14 cellular contexts compared by ENCODE assay signal in the genomic region with DNA sequence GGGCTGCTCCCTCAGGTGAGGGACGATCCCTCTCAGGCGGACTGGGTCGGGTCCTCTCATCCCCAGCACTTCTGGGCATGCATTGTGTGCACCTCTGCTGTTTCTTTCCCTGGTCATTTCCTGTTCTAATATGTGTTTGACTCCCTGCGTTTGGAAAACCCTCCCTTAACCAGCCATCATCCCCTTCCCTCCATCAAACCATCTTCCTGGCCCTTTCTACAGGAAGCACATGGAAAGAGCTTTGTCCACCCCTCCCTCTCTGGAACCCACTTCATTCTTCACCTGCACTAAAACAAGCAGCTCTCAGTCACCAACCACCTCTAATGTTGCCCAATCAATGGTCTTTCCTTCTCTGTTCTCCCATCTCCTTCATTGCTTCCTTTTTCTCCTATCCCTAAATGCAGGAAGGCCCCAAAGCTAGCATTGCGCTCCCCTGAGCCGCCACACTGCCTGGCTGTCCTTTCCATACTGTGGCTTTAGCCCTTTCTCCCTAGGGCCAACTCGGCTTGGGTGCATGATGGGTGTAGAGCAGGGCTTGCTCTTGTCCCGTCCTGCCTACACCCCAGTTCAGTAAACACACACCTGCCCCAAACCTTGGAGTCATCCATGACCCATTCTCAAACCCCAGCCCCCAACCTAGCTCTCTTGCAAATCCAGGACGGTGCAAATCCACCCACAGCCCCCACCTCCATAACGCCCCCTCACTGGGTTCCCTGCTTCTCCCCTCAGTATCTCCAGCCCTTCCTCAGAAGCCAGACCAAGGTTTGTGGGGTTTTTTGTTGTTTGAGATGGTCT. TPM values are rescaled to one million over a fixed set of nuclear protein-coding genes. Genes with fewer than 3 reads are reported as not detected.
DNase-seq lines count a peak whose midpoint lies in the region; ATAC-seq, FAIRE-seq and TF ChIP-seq lines count a peak whose summit lies in the region.
"Had no signal": no experiment of that assay in that cellular context is flagged by ENCODE, and none has a peak within 500 bp of the region (broad histone marks: within the 10 kb centered on the region; RNA-seq: fewer than 3 reads in every experiment).

No MANE protein-coding gene starts in this region.

- H3K36me3 Mint-ChIP-seq in activated naive CD4-positive, alpha-beta T cell treated with anti-CD3 and anti-CD28 coated beads, Interleukin-2, amount 10 ng/mL, durations not matched to agents 7 days and 5 days = peaks cover 44% of the 10 kb centered on the region
- peaks cover 55% of the 10 kb centered on the region for H3K36me3 Mint-ChIP-seq in dendritic cell treated with granulocyte-macrophage colony-stimulating factor and Interleukin-4, amounts not matched to agents 40 ng/mL and 50 ng/mL, for 4 days (ENCODE audit: low read depth)
- peaks cover 41 to 50% of the 10 kb centered on the region in 2 donors for H3K36me3 Mint-ChIP-seq in stimulated activated naive B cell treated with anti-CD40 and anti-IgM and Interleukin-4, amounts not matched to agents 10 μg/mL and 1 μg/mL and 100 μg/mL, for 72 hours

- FAIRE-seq in H54 (lab: Jason Lieb, UNC) = no peak
- FAIRE-seq: pancreas had no signal

- H3K4me1 ChIP-seq in Panc1 (ENCODE audit: control insufficient read depth, insufficient read depth, low read length) = peaks cover 10% of the 10 kb centered on the region

- no peak overlapping the region for H3K4me3 ChIP-seq in Panc1 (ENCODE audit: low read depth in 2 of 2, low read length in 2 of 2)
- H3K4me3 ChIP-seq: BLaER1, coronary artery, pancreas had no signal

- H3K27me3 Mint-ChIP-seq in activated naive CD4-positive, alpha-beta T cell treated with anti-CD3 and anti-CD28 coated beads, Interleukin-2, amount 10 ng/mL, durations not matched to agents 7 days and 5 days = peaks cover 17% of the 10 kb centered on the region
- peaks cover 12% of the 10 kb centered on the region for H3K27me3 Mint-ChIP-seq in dendritic cell treated with granulocyte-macrophage colony-stimulating factor and Interleukin-4, amounts not matched to agents 40 ng/mL and 50 ng/mL, for 4 days
- peaks cover 16 to 19% of the 10 kb centered on the region in 2 donors for H3K27me3 Mint-ChIP-seq in stimulated activated naive B cell treated with anti-CD40 and anti-IgM and Interleukin-4, amounts not matched to agents 10 μg/mL and 1 μg/mL and 100 μg/mL, for 72 hours

- TF ChIP-seq POLR2A in H54 (IDR thresholded peaks at IDR 0.05; ENCODE audit: low read depth, low read length) = no peak

- no peaks in the 10 kb centered on the region for H3K9me3 ChIP-seq in Panc1 (ENCODE audit: control insufficient read depth, insufficient read depth, low read depth, low read length)
- H3K9me3 ChIP-seq: BLaER1, pancreas had no signal

- in situ Hi-C loops in Panc1 (cut with HindIII; ENCODE audit: low pct_unique_long_range_greater_than_20kb, low sequenced_read_pairs) = no loop called here

- peaks cover 20% of the 10 kb centered on the region for H3K36me3 ChIP-seq in Panc1 (ENCODE audit: control insufficient read depth, insufficient read depth, low read length)

- no peak overlapping the region for H3K4me3 Mint-ChIP-seq in activated naive CD4-positive, alpha-beta T cell treated with anti-CD3 and anti-CD28 coated beads, Interleukin-2, amount 10 ng/mL, durations not matched to agents 7 days and 5 days
- no peak overlapping the region for H3K4me3 Mint-ChIP-seq in dendritic cell treated with granulocyte-macrophage colony-stimulating factor and Interleukin-4, amounts not matched to agents 40 ng/mL and 50 ng/mL, for 4 days
- H3K4me3 Mint-ChIP-seq in stimulated activated naive B cell treated with anti-CD40 and anti-IgM and Interleukin-4, amounts not matched to agents 10 μg/mL and 1 μg/mL and 100 μg/mL, for 72 hours = peak overlapping the region in 1 of 2 donors; percentile 4
- H3K4me3 Mint-ChIP-seq: T-helper 1 cell treated with Interleukin-12 subunit alpha and Interleukin-12 subunit beta and Interleukin-4 antibody, amounts not matched to agents 30 μg/mL and 1 μg/mL, for 36 hours had no signal

- CTCF ChIA-PET in activated naive CD4-positive, alpha-beta T cell treated with anti-CD3 and anti-CD28 coated beads, Interleukin-2, amount 10 ng/mL, durations not matched to agents 7 days and 5 days (lab: Charles Lee) = interaction anchor here (1.2 kb wide), 1 partner anchor 12 kb away, joined by 5 read pairs; no protein-coding TSS in a partner anchor
- CTCF ChIA-PET in Panc1 (lab: Charles Lee) = interaction anchor here (0.5 kb wide), 1 partner anchor 13 kb away, joined by 5 read pairs; no protein-coding TSS in a partner anchor

- peaks cover 2% of the 10 kb centered on the region for H3K4me1 Mint-ChIP-seq in activated naive CD4-positive, alpha-beta T cell treated with anti-CD3 and anti-CD28 coated beads, Interleukin-2, amount 10 ng/mL, durations not matched to agents 7 days and 5 days
- peaks cover 61% of the 10 kb centered on the region for H3K4me1 Mint-ChIP-seq in dendritic cell treated with granulocyte-macrophage colony-stimulating factor and Interleukin-4, amounts not matched to agents 40 ng/mL and 50 ng/mL, for 4 days (ENCODE audit: low read depth)
- peaks cover 15 to 41% of the 10 kb centered on the region in 2 donors for H3K4me1 Mint-ChIP-seq in stimulated activated naive B cell treated with anti-CD40 and anti-IgM and Interleukin-4, amounts not matched to agents 10 μg/mL and 1 μg/mL and 100 μg/mL, for 72 hours

- H3K27ac ChIP-seq in Panc1 (ENCODE audit: low read length) = no peak overlapping the region
- H3K27ac ChIP-seq: BLaER1, pancreas had no signal

- POLR2A ChIA-PET in Panc1 (lab: Charles Lee) = no interaction called here

- no peak for TF ChIP-seq CTCF in Panc1 (IDR thresholded peaks at IDR 0.05)

- no peaks in the 10 kb centered on the region for H3K9me3 Mint-ChIP-seq in activated naive CD4-positive, alpha-beta T cell treated with anti-CD3 and anti-CD28 coated beads, Interleukin-2, amount 10 ng/mL, durations not matched to agents 7 days and 5 days
- H3K9me3 Mint-ChIP-seq in dendritic cell treated with granulocyte-macrophage colony-stimulating factor and Interleukin-4, amounts not matched to agents 40 ng/mL and 50 ng/mL, for 4 days = no peaks in the 10 kb centered on the region
- H3K9me3 Mint-ChIP-seq in stimulated activated naive B cell treated with anti-CD40 and anti-IgM and Interleukin-4, amounts not matched to agents 10 μg/mL and 1 μg/mL and 100 μg/mL, for 72 hours = no peaks in the 10 kb centered on the region
- H3K9me3 Mint-ChIP-seq: T-helper 1 cell treated with Interleukin-12 subunit alpha and Interleukin-12 subunit beta and Interleukin-4 antibody, amounts not matched to agents 30 μg/mL and 1 μg/mL, for 36 hours had no signal

- H3K27ac Mint-ChIP-seq in activated naive CD4-positive, alpha-beta T cell treated with anti-CD3 and anti-CD28 coated beads, Interleukin-2, amount 10 ng/mL, durations not matched to agents 7 days and 5 days = peak overlapping the region; percentile 38
- peak overlapping the region; percentile 3 for H3K27ac Mint-ChIP-seq in dendritic cell treated with granulocyte-macrophage colony-stimulating factor and Interleukin-4, amounts not matched to agents 40 ng/mL and 50 ng/mL, for 4 days
- peak overlapping the region; percentile 25 for H3K27ac Mint-ChIP-seq in stimulated activated naive B cell treated with anti-CD40 and anti-IgM and Interleukin-4, amounts not matched to agents 10 μg/mL and 1 μg/mL and 100 μg/mL, for 72 hours
- H3K27ac Mint-ChIP-seq: T-helper 1 cell treated with Interleukin-12 subunit alpha and Interleukin-12 subunit beta and Interleukin-4 antibody, amounts not matched to agents 30 μg/mL and 1 μg/mL, for 36 hours had no signal

- H3K27me3 ChIP-seq in Panc1 (ENCODE audit: control insufficient read depth, insufficient read depth, low read length) = no peaks in the 10 kb centered on the region
- H3K27me3 ChIP-seq: pancreas had no signal

- peak; percentile 23; the same call in 1 of the 2 replicates for ATAC-seq in Panc1
- ATAC-seq in stimulated activated naive B cell treated with anti-CD40 and anti-IgM and Interleukin-4, amounts not matched to agents 10 μg/mL and 1 μg/mL and 100 μg/mL, for 72 hours (replicated peaks) = peak; percentile 11 to 14
- ATAC-seq in HG03097 (IDR thresholded peaks at IDR 0.05; ENCODE audit: low FRiP score, unreplicated experiment) = no peak
- ATAC-seq: pancreas had no signal

- no peak for DNase-seq in activated naive CD4-positive, alpha-beta T cell treated with anti-CD3 and anti-CD28 coated beads, Interleukin-2, amount 10 ng/mL, durations not matched to agents 7 days and 5 days
- no peak for DNase-seq in activated naive CD4-positive, alpha-beta T cell (lab: John Stamatoyannopoulos, UW)
- DNase-seq in Panc1 (ENCODE audit: low read depth, low spot score) (no peak), NCI-H526 (lab: John Stamatoyannopoulos, UW) (no peak), H54 (ENCODE audit: insufficient read length, low spot score) (no peak)
- no peak for DNase-seq in stimulated activated naive B cell treated with anti-CD40 and anti-IgM and Interleukin-4, amounts not matched to agents 10 μg/mL and 1 μg/mL and 100 μg/mL, for 72 hours
- DNase-seq: NCI-H510A treated with DMSO at 0.1 percent for 48 hours; stimulated activated CD4-positive, alpha-beta T cell treated with anti-CD3 and anti-CD28 coated beads, Interleukin-2, amount 100 ng/mL, for 48 hours had no signal

- intact Hi-C loops in Panc1 (cut with micrococcal nuclease; ENCODE audit: unreplicated experiment) = no loop called here
- intact Hi-C loops in dendritic cell treated with granulocyte-macrophage colony-stimulating factor and Interleukin-4, amounts not matched to agents 40 ng/mL and 50 ng/mL, for 4 days (cut with micrococcal nuclease) = no loop called here

- BruUV-seq in Panc1 (replicated peaks; lab: Mats Ljungman, UMichigan) = no TSS peak

RNA-seq across cellular contexts. Expression of a gene that starts 5.4 kb away (rescaled TPM):
- total RNA-seq in Panc1 (2021; ENCODE audit: unreplicated experiment) = 68.8 TPM
- 74.4 TPM for polyA plus RNA-seq in Panc1 (2012; ENCODE audit: insufficient read length)

RNA-seq across cellular contexts. Expression of a gene that starts 14.5 kb away (rescaled TPM):
- 2.6 TPM for total RNA-seq in Panc1 (2021; ENCODE audit: unreplicated experiment)
- polyA plus RNA-seq in Panc1 (2012; ENCODE audit: insufficient read length) = 2.4 TPM

RNA-seq across cellular contexts. Expression of a gene that starts 32.9 kb away (rescaled TPM):
- total RNA-seq in Panc1 (2021; ENCODE audit: unreplicated experiment) = 272 TPM
- polyA plus RNA-seq in Panc1 (2012; ENCODE audit: insufficient read length) = 240 TPM

RNA-seq across cellular contexts. Expression of a gene that starts 33.2 kb away (rescaled TPM):
- 49.6 TPM for total RNA-seq in Panc1 (2021; ENCODE audit: unreplicated experiment)
- 48.2 TPM for polyA plus RNA-seq in Panc1 (2012; ENCODE audit: insufficient read length)
